35 cellular contexts compared by ENCODE assay signal in the genomic region with DNA sequence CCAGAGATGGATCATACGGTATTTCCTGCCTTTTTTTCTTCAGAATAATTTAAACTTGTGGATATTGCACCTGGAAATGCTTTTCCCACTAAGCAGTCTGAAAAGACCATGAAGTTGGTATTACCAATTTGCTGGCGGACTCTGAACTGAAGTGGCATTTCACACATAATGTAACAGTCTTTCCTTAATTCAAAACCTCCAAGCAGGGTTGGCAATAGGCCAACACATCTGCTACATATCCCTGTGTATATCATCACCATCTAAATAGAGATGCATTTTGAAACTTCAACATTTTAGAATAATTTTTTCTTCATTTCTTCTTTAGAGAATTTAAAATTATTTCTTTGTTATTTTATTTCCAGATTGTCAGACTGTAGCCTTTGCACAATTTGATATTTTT.
DNase-seq lines count a peak whose midpoint lies in the region; ATAC-seq, FAIRE-seq and TF ChIP-seq lines count a peak whose summit lies in the region.
"Had no signal": no experiment of that assay in that cellular context is flagged by ENCODE, and none has a peak within 500 bp of the region (broad histone marks: within the 10 kb centered on the region; RNA-seq: fewer than 3 reads in every experiment).

No MANE protein-coding gene starts in this region.

- no peaks in the 10 kb centered on the region for H3K9me3 ChIP-seq in SJCRH30 (replicated peaks)
- H3K9me3 ChIP-seq in pancreas: no peaks in the 10 kb centered on the region
- H3K9me3 ChIP-seq: body of pancreas, gastrocnemius medialis, HAP-1, lower lobe of right lung, mucosa of descending colon, psoas muscle, sigmoid colon, thoracic aorta had no signal

- intact Hi-C loops in pancreas (cut with DNase I): no loop called here

- H3K36me3 ChIP-seq in SJCRH30: no peaks in the 10 kb centered on the region
- no peaks in the 10 kb centered on the region for H3K36me3 ChIP-seq in pancreas
- H3K36me3 ChIP-seq: gastrocnemius medialis, HAP-1, lower lobe of right lung, sigmoid colon, thoracic aorta had no signal

- DNase-seq in NCI-H82 (lab: John Stamatoyannopoulos, UW) (peak; percentile 62), NCI-H82 treated with DMSO at 0.1 percent for 48 hours (lab: John Stamatoyannopoulos, UW; ENCODE audit: unreplicated experiment) (no peak), NCI-H2171 (lab: John Stamatoyannopoulos, UW) (peak; percentile 16), SJCRH30 (peak; percentile 29 to 71), pancreas (no peak), G401 (ENCODE audit: low spot score) (no peak), NCI-H187 treated with DMSO at 0.1 percent for 48 hours (lab: John Stamatoyannopoulos, UW) (no peak), OCI-M2 (lab: John Stamatoyannopoulos, UW; ENCODE audit: unreplicated experiment) (no peak)
- DNase-seq: activated CD4-positive, alpha-beta T cell treated with anti-CD3 and anti-CD28 coated beads for 4 hours; activated CD8-positive, alpha-beta T cell treated with anti-CD3 and anti-CD28 coated beads, Interleukin-2, amount 10 ng/mL, durations not matched to agents 7 days and 5 days; activated naive CD4-positive, alpha-beta T cell treated with anti-CD3 and anti-CD28 coated beads, Interleukin-2, amount 10 ng/mL, durations not matched to agents 7 days and 5 days; body of pancreas; CD4-positive, CD25-positive, alpha-beta regulatory T cell; dermis blood vessel endothelial cell; gastrocnemius medialis; lower lobe of right lung; mucosa of descending colon; natural killer cell; NCI-H1694; NK-92 treated with Interleukin-12 subunit alpha and Interleukin-12 subunit beta, amount 100 ng/mL, for 24 hours; nucleus accumbens; PC-9; psoas muscle; sigmoid colon; stimulated activated CD4-positive, alpha-beta T cell treated with anti-CD3 and anti-CD28 coated beads, Interleukin-12 subunit alpha, Interleukin-12 subunit beta, amount 100 ng/mL, for 4 hours; stimulated activated CD4-positive, alpha-beta T cell treated with anti-CD3 and anti-CD28 coated beads, Interleukin-2, amount 100 ng/mL, for 48 hours; stimulated activated naive CD8-positive, alpha-beta T cell treated with anti-CD3 and anti-CD28 coated beads, Interleukin-15, amount 100 ng/mL, for 72 hours; T-helper 9 cell had no signal

- ATAC-seq in pancreas: no peak
- ATAC-seq: activated CD8-positive, alpha-beta T cell treated with anti-CD3 and anti-CD28 coated beads, Interleukin-2, amount 10 ng/mL, durations not matched to agents 7 days and 5 days; activated T-helper 17 cell treated with anti-CD3 and anti-CD28 coated beads, Interleukin-2, amount 50 U/mL, for 72 hours; body of pancreas; esophagus mucosa; gastrocnemius medialis; lower lobe of right lung; mucosa of descending colon; natural killer cell; psoas muscle; stimulated activated naive CD8-positive, alpha-beta T cell treated with anti-CD3 and anti-CD28 coated beads, Interleukin-15, amount 100 ng/mL, for 72 hours had no signal

- H3K4me1 ChIP-seq in SJCRH30 (0 out of 2 replicates have a peak, but pooled peaks cover 6% of the 10 kb centered on the region), pancreas (no peaks in the 10 kb centered on the region)
- H3K4me1 ChIP-seq: body of pancreas, gastrocnemius medialis, HAP-1, lower lobe of right lung, psoas muscle, sigmoid colon had no signal

- peak; percentile 39 for FAIRE-seq in pancreas (lab: Jason Lieb, UNC)
- FAIRE-seq: A204.1, GM12892 had no signal

- no peak for TF ChIP-seq CTCF in pancreas (IDR thresholded peaks at IDR 0.05)

- H3K27me3 ChIP-seq in SJCRH30 (no peaks in the 10 kb centered on the region), pancreas (no peaks in the 10 kb centered on the region)
- H3K27me3 ChIP-seq: body of pancreas, gastrocnemius medialis, sigmoid colon had no signal

- H3K27ac ChIP-seq in SJCRH30 (no peak overlapping the region), pancreas (no peak overlapping the region)
- H3K27ac ChIP-seq: body of pancreas, gastrocnemius medialis, lower lobe of right lung, PC-9, psoas muscle, sigmoid colon, thoracic aorta, VCaP had no signal

- 67 to 75% methylated on average over 2 of the region's 2 CpGs for WGBS in pancreas, 2 donors

- H3K4me3 ChIP-seq in SJCRH30 (no peak overlapping the region), pancreas (no peak overlapping the region)
- H3K4me3 ChIP-seq: body of pancreas, gastrocnemius medialis, HAP-1, lower lobe of right lung, mucosa of descending colon, PC-9, psoas muscle, sigmoid colon, thoracic aorta had no signal

- in situ Hi-C loops in G401 (cut with HindIII; ENCODE audit: low sequenced_read_pairs): no loop called here

Comparison
In these comparisons a context has a peak if more than half of its experiments do, and no peak if none do; other contexts are left out.
1. DNase-seq: peak in NCI-H82 (single experiment), NCI-H2171 (single experiment) and SJCRH30 (2 of 2); none in NCI-H82 treated with DMSO at 0.1 percent for 48 hours (single experiment), pancreas (0 of 6), G401 (single experiment), NCI-H187 treated with DMSO at 0.1 percent for 48 hours (single experiment) and OCI-M2 (single experiment).